8 cellular contexts compared by ENCODE assay signal in genomic region chr9:130041648-130042405, GRCh38. TPM values are rescaled to one million over a fixed set of nuclear protein-coding genes. Genes with fewer than 3 reads are reported as not detected.
DNase-seq lines count a peak whose midpoint lies in the region; ATAC-seq and TF ChIP-seq lines count a peak whose summit lies in the region.

No MANE protein-coding gene starts in this region.

- H3K27me3 ChIP-seq in left ventricle myocardium inferior (ENCODE audit: low read depth): no peaks in the 10 kb centered on the region
- no peaks in the 10 kb centered on the region for H3K27me3 ChIP-seq in psoas muscle (ENCODE audit: insufficient read depth in 3 of 3, low read length in 2 of 3)

- H3K4me1 ChIP-seq in left ventricle myocardium inferior (peaks cover 48% of the 10 kb centered on the region), psoas muscle (peaks cover 10% of the 10 kb centered on the region)

- 2 to 3% (median 2%) methylated on average over 29 to 31 of the region's 31 CpGs for WGBS in psoas muscle, 3 donors

- no peak for TF ChIP-seq CTCF in GM12865 (IDR thresholded peaks at IDR 0.05; ENCODE audit: insufficient read depth, low read depth, low read length, missing control alignments)
- TF ChIP-seq CTCF in left ventricle myocardium inferior (IDR thresholded peaks at IDR 0.05; ENCODE audit: borderline replicate concordance): no peak
- no peak for TF ChIP-seq CTCF in psoas muscle (IDR thresholded peaks at IDR 0.05)

- ATAC-seq in psoas muscle: no peak

- H3K9me3 ChIP-seq in left ventricle myocardium inferior (replicated peaks) (no peaks in the 10 kb centered on the region), psoas muscle (no peaks in the 10 kb centered on the region)

- peak overlapping the region; percentile 69 for H3K4me3 ChIP-seq in GM12865 (ENCODE audit: low read depth, low read length)
- H3K4me3 ChIP-seq in left ventricle myocardium inferior: peak overlapping the region; percentile 99
- peak overlapping the region; percentile 98 for H3K4me3 ChIP-seq in psoas muscle

- peak; percentile 59 for DNase-seq in 8988T
- peak; percentile 33 for DNase-seq in GM12865 (ENCODE audit: low read depth)
- peak; percentile 34 to 49 for DNase-seq in activated T-cell treated with anti-CD3 and anti-CD28 coated beads, Interleukin-2, amount 50 U/mL, for 48 hours
- peak; percentile 22 for DNase-seq in left ventricle myocardium inferior
- peak in 1 of 2 donors; percentile 59 for DNase-seq in psoas muscle
- no peak for DNase-seq in activated gamma-delta T cell (lab: John Stamatoyannopoulos, UW)
- no peak for DNase-seq in HT-29 (ENCODE audit: low spot score)
- DNase-seq in NCI-H1048 (lab: John Stamatoyannopoulos, UW): no peak

- H3K36me3 ChIP-seq in left ventricle myocardium inferior (no peaks in the 10 kb centered on the region), psoas muscle (ENCODE audit: insufficient read depth in 1 of 2, low read depth in 1 of 2) (no peaks in the 10 kb centered on the region)

- H3K27ac ChIP-seq in left ventricle myocardium inferior (replicated peaks) (peak overlapping the region; percentile 96), psoas muscle (peak overlapping the region; percentile 86)

- intact Hi-C loops in left ventricle myocardium inferior (cut with micrococcal nuclease): no loop called here
- intact Hi-C loops in psoas muscle (cut with DNase I): loop anchor here in 1 of 2 donors (2.0 to 10.0 kb wide), 2 partner anchors 77 to 157 kb away; no protein-coding TSS in a partner anchor

RNA-seq across cellular contexts. Expression of gene FNBP1, which starts 1.2 kb away (rescaled TPM):
- total RNA-seq in left ventricle myocardium inferior: 20.5 TPM
- total RNA-seq in psoas muscle: 10 to 100 TPM; 23.7 to 30.1 (median 27.5) TPM
- polyA plus RNA-seq in psoas muscle: 10 to 100 TPM in 2 of 3 donors, 1 to 10 TPM in 1; 4.6 to 30.5 (median 10.1) TPM
- total RNA-seq in HT-29 (2014; rRNA removed; shearing (Covaris generic)): 2.4 and 3.1 TPM in 2 replicates

RNA-seq across cellular contexts. Expression of gene GPR107, which starts 11.9 kb away (rescaled TPM):
- total RNA-seq in left ventricle myocardium inferior (23.3 TPM), psoas muscle (10 to 100 TPM; 18.2 to 25.9 (median 22.8) TPM)
- polyA plus RNA-seq in psoas muscle: 10 to 100 TPM in 2 of 3 donors, 1 to 10 TPM in 1; 8.9 to 28.1 (median 14.9) TPM
- 12.0 and 13.8 TPM in 2 replicates for total RNA-seq in HT-29 (2014; rRNA removed; shearing (Covaris generic))

Comparison
In these comparisons a context has a peak if more than half of its experiments do, and no peak if none do; other contexts are left out.
1. DNase-seq: peak in 8988T (single experiment), GM12865 (single experiment), activated T-cell treated with anti-CD3 and anti-CD28 coated beads, Interleukin-2, amount 50 U/mL, for 48 hours (2 of 2) and left ventricle myocardium inferior (single experiment); none in activated gamma-delta T cell (single experiment), HT-29 (single experiment) and NCI-H1048 (single experiment).
2. Peak in every context shown above with its lines, with median percentiles within 50 percentile points of each other: H3K4me3 ChIP-seq.